In the genomic region with DNA sequence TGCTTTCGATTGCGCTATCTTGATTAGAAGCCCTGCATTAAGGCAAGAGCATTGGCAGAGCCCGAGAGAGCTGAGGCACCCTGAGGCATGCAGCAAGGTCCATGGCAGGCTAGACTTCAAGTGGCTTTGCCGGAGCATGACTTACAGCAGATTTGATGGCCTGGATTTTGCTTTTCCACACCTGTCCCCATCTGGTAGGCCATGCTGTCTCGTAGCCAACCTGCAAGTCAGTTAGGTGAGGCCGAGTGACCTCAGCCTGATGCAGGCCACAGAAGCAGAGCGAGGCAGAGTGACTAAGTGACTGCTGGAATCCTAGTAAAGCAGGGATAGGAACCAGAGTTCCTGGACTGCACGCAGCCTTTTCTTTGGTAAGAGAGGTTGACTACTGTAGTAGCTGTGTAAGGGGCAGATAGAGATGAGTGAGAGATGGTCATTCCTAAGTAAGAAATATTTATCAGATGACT, we compare ENCODE assay signal across 8 cellular contexts.
DNase-seq lines count a peak whose midpoint lies in the region; ATAC-seq and TF ChIP-seq lines count a peak whose summit lies in the region.

No MANE protein-coding gene starts in this region.

- H3K27me3 ChIP-seq in brain microvascular endothelial cell (replicated peaks) (no peaks in the 10 kb centered on the region), iPS-20b (ENCODE audit: insufficient read depth, low read length) (no peaks in the 10 kb centered on the region)

- in situ Hi-C loops in brain microvascular endothelial cell (cut with HindIII; ENCODE audit: low pct_ligation_motif_present, low sequenced_read_pairs) = no loop called here

- DNase-seq in HFF-Myc (ENCODE audit: extremely low read depth, low read depth) (peak; percentile 59), brain microvascular endothelial cell (peak; percentile 77), superior temporal gyrus (ENCODE audit: extremely low spot score) (peak; percentile 32), NCI-H748 (lab: John Stamatoyannopoulos, UW; ENCODE audit: unreplicated experiment) (no peak), NCI-H526 (lab: John Stamatoyannopoulos, UW) (no peak), GM20000 (ENCODE audit: low spot score) (no peak)

- H3K27ac ChIP-seq in brain microvascular endothelial cell (peak overlapping the region; percentile 66), iPS-20b (ENCODE audit: low read length) (peak overlapping the region; percentile 13)

- no peak overlapping the region for H3K4me3 ChIP-seq in HFF-Myc (replicated peaks; ENCODE audit: low read depth, low read length)
- no peak overlapping the region for H3K4me3 ChIP-seq in brain microvascular endothelial cell (ENCODE audit: low read depth, low read length)
- no peak overlapping the region for H3K4me3 ChIP-seq in iPS-20b (ENCODE audit: low read length)

- TF ChIP-seq CTCF in HFF-Myc (IDR thresholded peaks at IDR 0.05; ENCODE audit: low read depth, low read length, missing control alignments) = no peak
- no peak for TF ChIP-seq CTCF in brain microvascular endothelial cell (IDR thresholded peaks at IDR 0.05; ENCODE audit: low read depth, low read length, missing control alignments)
- no peak for TF ChIP-seq CTCF in GM20000 (IDR thresholded peaks at IDR 0.05; ENCODE audit: extremely low read depth, missing control alignments)

- H3K9ac ChIP-seq in iPS-20b (ENCODE audit: low read depth, low read length) = no peak overlapping the region

- H3K9me3 ChIP-seq in iPS-20b (ENCODE audit: insufficient read depth, low read depth, low read length) = no peaks in the 10 kb centered on the region

- peaks cover 30% of the 10 kb centered on the region for H3K4me1 ChIP-seq in iPS-20b (ENCODE audit: insufficient read depth, low read length)

- no peaks in the 10 kb centered on the region for H3K36me3 ChIP-seq in brain microvascular endothelial cell (replicated peaks)
- no peaks in the 10 kb centered on the region; the same call in 1 of the 2 replicates for H3K36me3 ChIP-seq in iPS-20b (ENCODE audit: insufficient read depth, low read depth, low read length)

- no peak for ATAC-seq in HG03378 (IDR thresholded peaks at IDR 0.05; ENCODE audit: unreplicated experiment)

Comparison
In these comparisons a context has a peak if more than half of its experiments do, and no peak if none do; other contexts are left out.
1. DNase-seq: peak in HFF-Myc (single experiment), brain microvascular endothelial cell (single experiment) and superior temporal gyrus (single experiment); none in NCI-H748 (single experiment), NCI-H526 (0 of 2) and GM20000 (single experiment).